ENCODE assay signal across 1 cellular context in genomic region chr16:15988268-15989013, GRCh38.
TF ChIP-seq lines count a peak whose summit lies in the region.

No MANE protein-coding gene starts in this region.

TF ChIP-seq in GM23338, 12 proteins besides CTCF, POLR2A, EP300 and RAD21 (continued from another document):
- TF ChIP-seq, protein P1, sequence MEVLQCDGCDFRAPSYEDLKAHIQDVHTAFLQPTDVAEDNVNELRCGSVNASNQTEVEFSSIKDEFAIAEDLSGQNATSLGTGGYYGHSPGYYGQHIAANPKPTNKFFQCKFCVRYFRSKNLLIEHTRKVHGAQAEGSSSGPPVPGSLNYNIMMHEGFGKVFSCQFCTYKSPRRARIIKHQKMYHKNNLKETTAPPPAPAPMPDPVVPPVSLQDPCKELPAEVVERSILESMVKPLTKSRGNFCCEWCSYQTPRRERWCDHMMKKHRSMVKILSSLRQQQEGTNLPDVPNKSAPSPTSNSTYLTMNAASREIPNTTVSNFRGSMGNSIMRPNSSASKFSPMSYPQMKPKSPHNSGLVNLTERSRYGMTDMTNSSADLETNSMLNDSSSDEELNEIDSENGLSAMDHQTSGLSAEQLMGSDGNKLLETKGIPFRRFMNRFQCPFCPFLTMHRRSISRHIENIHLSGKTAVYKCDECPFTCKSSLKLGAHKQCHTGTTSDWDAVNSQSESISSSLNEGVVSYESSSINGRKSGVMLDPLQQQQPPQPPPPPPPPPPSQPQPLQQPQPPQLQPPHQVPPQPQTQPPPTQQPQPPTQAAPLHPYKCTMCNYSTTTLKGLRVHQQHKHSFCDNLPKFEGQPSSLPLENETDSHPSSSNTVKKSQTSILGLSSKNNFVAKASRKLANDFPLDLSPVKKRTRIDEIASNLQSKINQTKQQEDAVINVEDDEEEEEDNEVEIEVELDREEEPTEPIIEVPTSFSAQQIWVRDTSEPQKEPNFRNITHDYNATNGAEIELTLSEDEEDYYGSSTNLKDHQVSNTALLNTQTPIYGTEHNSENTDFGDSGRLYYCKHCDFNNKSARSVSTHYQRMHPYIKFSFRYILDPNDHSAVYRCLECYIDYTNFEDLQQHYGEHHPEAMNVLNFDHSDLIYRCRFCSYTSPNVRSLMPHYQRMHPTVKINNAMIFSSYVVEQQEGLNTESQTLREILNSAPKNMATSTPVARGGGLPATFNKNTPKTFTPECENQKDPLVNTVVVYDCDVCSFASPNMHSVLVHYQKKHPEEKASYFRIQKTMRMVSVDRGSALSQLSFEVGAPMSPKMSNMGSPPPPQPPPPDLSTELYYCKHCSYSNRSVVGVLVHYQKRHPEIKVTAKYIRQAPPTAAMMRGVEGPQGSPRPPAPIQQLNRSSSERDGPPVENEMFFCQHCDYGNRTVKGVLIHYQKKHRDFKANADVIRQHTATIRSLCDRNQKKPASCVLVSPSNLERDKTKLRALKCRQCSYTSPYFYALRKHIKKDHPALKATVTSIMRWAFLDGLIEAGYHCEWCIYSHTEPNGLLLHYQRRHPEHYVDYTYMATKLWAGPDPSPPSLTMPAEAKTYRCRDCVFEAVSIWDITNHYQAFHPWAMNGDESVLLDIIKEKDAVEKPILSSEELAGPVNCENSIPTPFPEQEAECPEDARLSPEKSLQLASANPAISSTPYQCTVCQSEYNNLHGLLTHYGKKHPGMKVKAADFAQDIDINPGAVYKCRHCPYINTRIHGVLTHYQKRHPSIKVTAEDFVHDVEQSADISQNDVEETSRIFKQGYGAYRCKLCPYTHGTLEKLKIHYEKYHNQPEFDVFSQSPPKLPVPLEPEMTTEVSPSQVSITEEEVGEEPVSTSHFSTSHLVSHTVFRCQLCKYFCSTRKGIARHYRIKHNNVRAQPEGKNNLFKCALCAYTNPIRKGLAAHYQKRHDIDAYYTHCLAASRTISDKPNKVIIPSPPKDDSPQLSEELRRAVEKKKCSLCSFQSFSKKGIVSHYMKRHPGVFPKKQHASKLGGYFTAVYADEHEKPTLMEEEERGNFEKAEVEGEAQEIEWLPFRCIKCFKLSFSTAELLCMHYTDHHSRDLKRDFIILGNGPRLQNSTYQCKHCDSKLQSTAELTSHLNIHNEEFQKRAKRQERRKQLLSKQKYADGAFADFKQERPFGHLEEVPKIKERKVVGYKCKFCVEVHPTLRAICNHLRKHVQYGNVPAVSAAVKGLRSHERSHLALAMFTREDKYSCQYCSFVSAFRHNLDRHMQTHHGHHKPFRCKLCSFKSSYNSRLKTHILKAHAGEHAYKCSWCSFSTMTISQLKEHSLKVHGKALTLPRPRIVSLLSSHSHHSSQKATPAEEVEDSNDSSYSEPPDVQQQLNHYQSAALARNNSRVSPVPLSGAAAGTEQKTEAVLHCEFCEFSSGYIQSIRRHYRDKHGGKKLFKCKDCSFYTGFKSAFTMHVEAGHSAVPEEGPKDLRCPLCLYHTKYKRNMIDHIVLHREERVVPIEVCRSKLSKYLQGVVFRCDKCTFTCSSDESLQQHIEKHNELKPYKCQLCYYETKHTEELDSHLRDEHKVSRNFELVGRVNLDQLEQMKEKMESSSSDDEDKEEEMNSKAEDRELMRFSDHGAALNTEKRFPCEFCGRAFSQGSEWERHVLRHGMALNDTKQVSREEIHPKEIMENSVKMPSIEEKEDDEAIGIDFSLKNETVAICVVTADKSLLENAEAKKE (CRISPR knock-in tag; IDR thresholded peaks at IDR 0.05), result no peak
TF ChIP-seq in GM23338: peak in this region for 0.
